Comparison of ENCODE assay signal across 12 cellular contexts in genomic region chr10:100265821-100266485, GRCh38. TPM values are rescaled to one million over a fixed set of nuclear protein-coding genes. Genes with fewer than 3 reads are reported as not detected.
DNase-seq lines count a peak whose midpoint lies in the region; ATAC-seq and TF ChIP-seq lines count a peak whose summit lies in the region.
"Had no signal": no experiment of that assay in that cellular context is flagged by ENCODE, and none has a peak within 500 bp of the region (broad histone marks: within the 10 kb centered on the region; RNA-seq: fewer than 3 reads in every experiment).

No MANE protein-coding gene starts in this region.

- intact Hi-C loops in Caco-2 (cut with micrococcal nuclease; ENCODE audit: unreplicated experiment) = no loop called here
- intact Hi-C loops in mammary epithelial cell (cut with micrococcal nuclease) = no loop called here

- H3K9me3 ChIP-seq in Caco-2 (no peaks in the 10 kb centered on the region), mammary epithelial cell (replicated peaks; ENCODE audit: insufficient read depth, low read length) (no peaks in the 10 kb centered on the region), osteoblast (ENCODE audit: low read depth, low read length) (no peaks in the 10 kb centered on the region)

- no peaks in the 10 kb centered on the region for H3K27me3 ChIP-seq in Caco-2 (replicated peaks; ENCODE audit: control insufficient read depth, insufficient read depth, low read length)
- no peaks in the 10 kb centered on the region for H3K27me3 ChIP-seq in mammary epithelial cell (ENCODE audit: insufficient read depth, low read length)
- H3K27me3 ChIP-seq in osteoblast (ENCODE audit: insufficient read depth, low read length) = no peaks in the 10 kb centered on the region

- CTCF ChIA-PET in Caco-2 (lab: Charles Lee) = interaction anchor here (0.6 kb wide), 1 partner anchor 295 kb away, joined by 3 read pairs; no protein-coding TSS in a partner anchor
- CTCF ChIA-PET in mammary epithelial cell (lab: Charles Lee; ENCODE audit: low non-redundant PET) = no interaction called here

- in situ Hi-C loops in mammary epithelial cell (cut with MboI; ENCODE audit: low sequenced_read_pairs in 2 of 2) = no loop called here

- H4K20me1 ChIP-seq in mammary epithelial cell (ENCODE audit: insufficient read depth, low read length) (no peaks in the 10 kb centered on the region), osteoblast (ENCODE audit: insufficient read depth, low read length) (peaks cover 2% of the 10 kb centered on the region)

- H3K36me3 ChIP-seq in Caco-2 (ENCODE audit: control insufficient read depth, insufficient read depth, low read length) (no peaks in the 10 kb centered on the region), mammary epithelial cell (ENCODE audit: insufficient read depth, low read length) (peaks cover 5% of the 10 kb centered on the region), osteoblast (ENCODE audit: insufficient read depth, low read length) (peaks cover 7% of the 10 kb centered on the region)

- peaks cover 6% of the 10 kb centered on the region for H3K4me1 Mint-ChIP-seq in Caco-2 (ENCODE audit: low read depth, unreplicated experiment)

- no peaks in the 10 kb centered on the region for H3K4me1 ChIP-seq in Caco-2
- H3K4me1 ChIP-seq in mammary epithelial cell (ENCODE audit: insufficient read depth, low read length) = peaks cover 6% of the 10 kb centered on the region
- peaks cover 4% of the 10 kb centered on the region for H3K4me1 ChIP-seq in osteoblast (ENCODE audit: insufficient read depth, low read length)

- H3K9me3 Mint-ChIP-seq in Caco-2 (ENCODE audit: unreplicated experiment) = no peaks in the 10 kb centered on the region

- H3K4me3 Mint-ChIP-seq in Caco-2 (ENCODE audit: unreplicated experiment) = peak overlapping the region; percentile 50

- H3K4me2 ChIP-seq in mammary epithelial cell (ENCODE audit: insufficient read depth, low read depth, low read length) = peak overlapping the region; percentile 85
- H3K4me2 ChIP-seq in osteoblast (ENCODE audit: insufficient read depth, low read length) = peak overlapping the region; percentile 87

- no peaks in the 10 kb centered on the region for H3K27me3 Mint-ChIP-seq in Caco-2 (ENCODE audit: insufficient read depth, unreplicated experiment)

- no peak overlapping the region for H3K9ac ChIP-seq in mammary epithelial cell (ENCODE audit: insufficient read depth, low read length)

- H3K4me3 ChIP-seq in Caco-2 (ENCODE audit: low read depth, low read length) (peak overlapping the region; percentile 89; the same call in 1 of the 2 replicates), LNCaP clone FGC (ENCODE audit: low read depth, low read length) (peak overlapping the region; percentile 76), mammary epithelial cell (replicated peaks in 1 of 3; ENCODE audit: insufficient read depth in 1 of 3, low read depth in 2 of 3, low read length in 3 of 3) (no peak overlapping the region), osteoblast (ENCODE audit: insufficient read depth, low read length) (peak overlapping the region; percentile 94)

- 91% methylated on average over 13 of the region's 15 CpGs for WGBS in mammary epithelial cell (ENCODE audit: low coverage, missing lambda C conversion rate)

- H3K27ac ChIP-seq in mammary epithelial cell (ENCODE audit: insufficient read depth, low read depth, low read length) (no peak overlapping the region), osteoblast (ENCODE audit: low read depth, low read length) (no peak overlapping the region)
- H3K27ac ChIP-seq: epithelial cell of prostate had no signal

- H3K27ac Mint-ChIP-seq in Caco-2 (ENCODE audit: unreplicated experiment) = peak overlapping the region; percentile 58

- H3K79me2 ChIP-seq in mammary epithelial cell (ENCODE audit: insufficient read depth, low read length) (peaks cover 45% of the 10 kb centered on the region), osteoblast (ENCODE audit: insufficient read depth, low read length) (peaks cover 43% of the 10 kb centered on the region)

- DNase-seq in Caco-2 = no peak
- no peak for DNase-seq in LNCaP clone FGC (ENCODE audit: low read depth)
- no peak for DNase-seq in mammary epithelial cell
- no peak for DNase-seq in osteoblast (ENCODE audit: insufficient read length, low spot score, missing footprints)
- no peak for DNase-seq in NCI-H345 (lab: John Stamatoyannopoulos, UW)
- no peak for DNase-seq in NCI-H2196 treated with DMSO at 0.1 percent for 48 hours (lab: John Stamatoyannopoulos, UW; ENCODE audit: unreplicated experiment)
- DNase-seq in stimulated activated CD8-positive, alpha-beta memory T cell treated with anti-CD3 and anti-CD28 coated beads, Interleukin-4, amount 100 ng/mL, for 48 hours = no peak
- DNase-seq: KG1, midbrain, RPMI8226 had no signal

- POLR2A ChIA-PET in Caco-2 (lab: Charles Lee) = no interaction called here

- TF ChIP-seq CTCF in Caco-2 (IDR thresholded peaks at IDR 0.05; ENCODE audit: insufficient read depth in 1 of 2, low read depth in 1 of 2, low read length in 1 of 2, severe bottlenecking in 1 of 2, unreplicated experiment in 1 of 2) (no peak), LNCaP clone FGC (IDR thresholded peaks at IDR 0.05; ENCODE audit: control insufficient read depth, extremely low read depth, insufficient read depth) (no peak), mammary epithelial cell (conservative IDR thresholded peaks at IDR 0.05 in 1 of 2, IDR thresholded peaks at IDR 0.05 in 1 of 2; ENCODE audit: extremely low read depth in 1 of 2, insufficient read depth in 1 of 2, low read depth in 1 of 2, low read length in 2 of 2) (no peak), osteoblast (IDR thresholded peaks at IDR 0.05; ENCODE audit: extremely low read depth, low read depth, low read length) (no peak)

- BruUV-seq in Caco-2 (replicated peaks; lab: Mats Ljungman, UMichigan) (no TSS peak), mammary epithelial cell (replicated peaks; lab: Mats Ljungman, UMichigan) (no TSS peak)

- peaks cover 17% of the 10 kb centered on the region for H3K36me3 Mint-ChIP-seq in Caco-2 (ENCODE audit: insufficient read depth, unreplicated experiment)

- no peak for ATAC-seq in GM18519 (IDR thresholded peaks at IDR 0.05; ENCODE audit: low FRiP score, unreplicated experiment)

- dilution Hi-C loops in mammary epithelial cell (cut with HindIII; ENCODE audit: low sequenced_read_pairs) = no loop called here

- H2AFZ ChIP-seq in mammary epithelial cell (ENCODE audit: low read depth, low read length) (no peak overlapping the region), osteoblast (ENCODE audit: low read length) (no peak overlapping the region)

RNA-seq across cellular contexts. Expression of gene CWF19L1, which starts 1.5 kb away (rescaled TPM):
- total RNA-seq in Caco-2 (2022) (41.1 and 41.2 TPM in 2 replicates), mammary epithelial cell (10 to 100 TPM; 17.0 to 30.0 TPM), osteoblast (21.2 and 26.1 TPM in 2 replicates)
- 13.9 TPM for polyA plus RNA-seq in mammary epithelial cell
- 41.0 TPM for polyA minus RNA-seq in mammary epithelial cell

RNA-seq across cellular contexts. Expression of gene BLOC1S2, which starts 20.5 kb away (rescaled TPM):
- total RNA-seq in Caco-2 (2022) (51.9 and 52.8 TPM in 2 replicates), mammary epithelial cell (10 to 100 TPM; 65.0 to 81.4 TPM), osteoblast (46.3 and 51.3 TPM in 2 replicates)
- 39.9 TPM for polyA plus RNA-seq in mammary epithelial cell
- polyA minus RNA-seq in mammary epithelial cell = 24.4 TPM

RNA-seq across cellular contexts. Expression of gene CHUK, which starts 36.6 kb away (rescaled TPM):
- total RNA-seq in Caco-2 (2022) (28.2 and 28.6 TPM in 2 replicates), mammary epithelial cell (10 to 100 TPM; 19.1 to 21.8 TPM), osteoblast (22.4 and 23.2 TPM in 2 replicates)
- polyA plus RNA-seq in mammary epithelial cell = 10.5 TPM
- polyA minus RNA-seq in mammary epithelial cell = 29.5 TPM

Comparison
In these comparisons a context has a peak if more than half of its experiments do, and no peak if none do; other contexts are left out.
1. H3K4me3 ChIP-seq: peak in Caco-2 (single experiment), LNCaP clone FGC (single experiment) and osteoblast (single experiment); none in mammary epithelial cell (0 of 3).